In genomic region chr9:36874921-36875320, GRCh38 we compare ENCODE assay signal across 18 cellular contexts.
DNase-seq lines count a peak whose midpoint lies in the region; ATAC-seq and TF ChIP-seq lines count a peak whose summit lies in the region.
"Had no signal": no experiment of that assay in that cellular context is flagged by ENCODE, and none has a peak within 500 bp of the region (broad histone marks: within the 10 kb centered on the region; RNA-seq: fewer than 3 reads in every experiment).

No MANE protein-coding gene starts in this region.

- H3K4me1 Mint-ChIP-seq in activated naive CD4-positive, alpha-beta T cell treated with anti-CD3 and anti-CD28 coated beads, Interleukin-2, amount 10 ng/mL, durations not matched to agents 7 days and 5 days: no peaks in the 10 kb centered on the region
- no peaks in the 10 kb centered on the region for H3K4me1 Mint-ChIP-seq in endodermal cell

- H3K9me3 Mint-ChIP-seq in activated naive CD4-positive, alpha-beta T cell treated with anti-CD3 and anti-CD28 coated beads, Interleukin-2, amount 50 U/mL, for 72 hours: no peaks in the 10 kb centered on the region
- H3K9me3 Mint-ChIP-seq in activated naive CD4-positive, alpha-beta T cell treated with anti-CD3 and anti-CD28 coated beads, Interleukin-2, amount 10 ng/mL, durations not matched to agents 7 days and 5 days: no peaks in the 10 kb centered on the region
- peaks cover 7% of the 10 kb centered on the region for H3K9me3 Mint-ChIP-seq in endodermal cell
- H3K9me3 Mint-ChIP-seq: T-helper 2 cell treated with Interferon-gamma antibody and Interleukin-4, amounts not matched to agents 5 μg/mL and 100 μg/mL, for 36 hours had no signal

- CTCF ChIA-PET in activated naive CD4-positive, alpha-beta T cell treated with anti-CD3 and anti-CD28 coated beads, Interleukin-2, amount 10 ng/mL, durations not matched to agents 7 days and 5 days (lab: Charles Lee): interaction anchor here (0.9 to 7.7 kb wide), 9 partner anchors 11 to 751 kb away, joined by 3 to 175 read pairs (median 5); no protein-coding TSS in a partner anchor
- CTCF ChIA-PET in OCI-LY7 (lab: Charles Lee; ENCODE audit: unreplicated experiment): no interaction called here

- no peak overlapping the region for H3K9ac ChIP-seq in endodermal cell (ENCODE audit: extremely low read depth, low read length, poor library complexity, severe bottlenecking)

- no peaks in the 10 kb centered on the region for H3K36me3 Mint-ChIP-seq in activated naive CD4-positive, alpha-beta T cell treated with anti-CD3 and anti-CD28 coated beads, Interleukin-2, amount 50 U/mL, for 72 hours
- H3K36me3 Mint-ChIP-seq in activated naive CD4-positive, alpha-beta T cell treated with anti-CD3 and anti-CD28 coated beads, Interleukin-2, amount 10 ng/mL, durations not matched to agents 7 days and 5 days: no peaks in the 10 kb centered on the region
- no peaks in the 10 kb centered on the region for H3K36me3 Mint-ChIP-seq in endodermal cell (ENCODE audit: low read depth)

- H3K79me2 ChIP-seq in OCI-LY7 (ENCODE audit: insufficient read depth, low read depth, low read length): no peaks in the 10 kb centered on the region

- POLR2A ChIA-PET in OCI-LY7 (lab: Charles Lee): interaction anchor here (1.0 kb wide), 1 partner anchor 124 kb away, joined by 4 read pairs; no protein-coding TSS in a partner anchor

- no peaks in the 10 kb centered on the region for H3K9me2 ChIP-seq in OCI-LY7 (ENCODE audit: insufficient read depth, low read length)

- H3K27me3 Mint-ChIP-seq in activated naive CD4-positive, alpha-beta T cell treated with anti-CD3 and anti-CD28 coated beads, Interleukin-2, amount 10 ng/mL, durations not matched to agents 7 days and 5 days: peaks cover 19% of the 10 kb centered on the region
- peaks cover 76% of the 10 kb centered on the region for H3K27me3 Mint-ChIP-seq in endodermal cell (ENCODE audit: insufficient read depth)

- H3K36me3 ChIP-seq in OCI-LY7 (ENCODE audit: insufficient read depth, low read length): peaks cover 95% of the 10 kb centered on the region
- no peaks in the 10 kb centered on the region for H3K36me3 ChIP-seq in aorta (ENCODE audit: control insufficient read depth in 1 of 2, insufficient read depth in 2 of 2, low read length in 1 of 2)
- no peaks in the 10 kb centered on the region for H3K36me3 ChIP-seq in endodermal cell (ENCODE audit: control insufficient read depth, insufficient read depth, low read length)
- H3K36me3 ChIP-seq: esophagus squamous epithelium had no signal

- no TSS peak for BruUV-seq in OCI-LY7 (replicated peaks; lab: Mats Ljungman, UMichigan)

- no peak overlapping the region for H3K4me3 Mint-ChIP-seq in activated naive CD4-positive, alpha-beta T cell treated with anti-CD3 and anti-CD28 coated beads, Interleukin-2, amount 10 ng/mL, durations not matched to agents 7 days and 5 days
- H3K4me3 Mint-ChIP-seq in endodermal cell: no peak overlapping the region
- H3K4me3 Mint-ChIP-seq: T-helper 2 cell treated with Interferon-gamma antibody and Interleukin-4, amounts not matched to agents 5 μg/mL and 100 μg/mL, for 36 hours had no signal

- 88 to 89% methylated on average over 6 of the region's 6 CpGs for WGBS in aorta, 2 donors
- 88 to 100% methylated on average over 4 to 6 of the region's 6 CpGs for WGBS in endodermal cell (ENCODE audit: insufficient coverage in 1 of 2, insufficient read length in 1 of 2), 2 experiments

- H3K4me1 ChIP-seq in OCI-LY7 (ENCODE audit: insufficient read depth, low read length, poor library complexity, severe bottlenecking) (peaks cover 37% of the 10 kb centered on the region), aorta (ENCODE audit: control insufficient read depth in 1 of 2, insufficient read depth in 2 of 2, low read length in 2 of 2) (no peaks in the 10 kb centered on the region), endodermal cell (ENCODE audit: control insufficient read depth, insufficient read depth, low read length) (no peaks in the 10 kb centered on the region)
- H3K4me1 ChIP-seq: esophagus squamous epithelium, psoas muscle had no signal

- peak in 1 of 2 donors; percentile 19 for ATAC-seq in activated naive CD4-positive, alpha-beta T cell treated with anti-CD3 and anti-CD28 coated beads, Interleukin-2, amount 50 U/mL, for 72 hours
- ATAC-seq in aorta (ENCODE audit: low FRiP score): no peak
- ATAC-seq: K562, psoas muscle had no signal

- no peak overlapping the region for H3K4me3 ChIP-seq in OCI-LY7 (ENCODE audit: low read depth, low read length, poor library complexity, severe bottlenecking)
- no peak overlapping the region for H3K4me3 ChIP-seq in fibroblast of pulmonary artery (replicated peaks; ENCODE audit: low read depth, low read length)
- H3K4me3 ChIP-seq in aorta (ENCODE audit: low read length in 2 of 2): no peak overlapping the region
- no peak overlapping the region for H3K4me3 ChIP-seq in endodermal cell (ENCODE audit: low read length)
- H3K4me3 ChIP-seq: esophagus squamous epithelium, K562, psoas muscle had no signal

- H3K27ac ChIP-seq in OCI-LY7 (ENCODE audit: low read depth, low read length, poor library complexity, severe bottlenecking) (peak overlapping the region; percentile 55), aorta (ENCODE audit: low read depth in 1 of 2, low read length in 2 of 2) (no peak overlapping the region), endodermal cell (ENCODE audit: low read depth, low read length) (no peak overlapping the region)
- H3K27ac ChIP-seq: esophagus squamous epithelium, psoas muscle had no signal

- no peak for TF ChIP-seq CTCF in OCI-LY7 (conservative IDR thresholded peaks at IDR 0.05; ENCODE audit: low read length)
- TF ChIP-seq CTCF in fibroblast of pulmonary artery (IDR thresholded peaks at IDR 0.05; ENCODE audit: low read length, missing control alignments): no peak
- TF ChIP-seq CTCF in endodermal cell (conservative IDR thresholded peaks at IDR 0.05): no peak

- H3K4me2 ChIP-seq in OCI-LY7 (ENCODE audit: low read length): no peak overlapping the region

- intact Hi-C loops in OCI-LY7 (cut with micrococcal nuclease; ENCODE audit: unreplicated experiment) (loop anchor here (5.0 to 10.0 kb wide), 3 partner anchors 157 to 490 kb away; partner anchors contain the start of gene PAX5), aorta (cut with DNase I) (no loop called here)

- H3K27me3 ChIP-seq in aorta (ENCODE audit: control insufficient read depth in 1 of 2, insufficient read depth in 2 of 2, low read length in 1 of 2) (no peaks in the 10 kb centered on the region), endodermal cell (ENCODE audit: control insufficient read depth, insufficient read depth, low read length, poor library complexity, severe bottlenecking) (peaks cover 46% of the 10 kb centered on the region)

- no peak overlapping the region for H2AFZ ChIP-seq in OCI-LY7 (ENCODE audit: low read length)

- DNase-seq in activated naive CD4-positive, alpha-beta T cell treated with anti-CD3 and anti-CD28 coated beads, Interleukin-2, amount 50 U/mL, for 72 hours (ENCODE audit: low spot score in 2 of 2): no peak
- DNase-seq in activated naive CD4-positive, alpha-beta T cell treated with anti-CD3 and anti-CD28 coated beads, Interleukin-2, amount 10 ng/mL, durations not matched to agents 7 days and 5 days: no peak
- DNase-seq in OCI-LY7 (ENCODE audit: low spot score) (no peak), fibroblast of pulmonary artery (ENCODE audit: low read depth) (peak; percentile 33), aorta (peak; percentile 22 to 26), NCI-H2171 treated with DMSO at 0.1 percent for 48 hours (lab: John Stamatoyannopoulos, UW) (no peak), endodermal cell (no peak)
- no peak for DNase-seq in activated naive CD4-positive, alpha-beta T cell treated with Interleukin-2 at 50 U/mL for 16 hours
- DNase-seq: 8988T; activated CD4-positive, alpha-beta T cell treated with anti-CD3 and anti-CD28 coated beads, Interleukin-2, amount 50 U/mL, for 1 hour; dermis blood vessel endothelial cell; esophagus squamous epithelium; SHP77; stimulated activated CD4-positive, alpha-beta T cell treated with anti-CD3 and anti-CD28 coated beads, Interleukin-15, amount 100 ng/mL, for 24 hours; substantia nigra had no signal

- H3K27ac Mint-ChIP-seq in activated naive CD4-positive, alpha-beta T cell treated with anti-CD3 and anti-CD28 coated beads, Interleukin-2, amount 50 U/mL, for 72 hours: peak overlapping the region; percentile 40 to 69
- H3K27ac Mint-ChIP-seq in activated naive CD4-positive, alpha-beta T cell treated with anti-CD3 and anti-CD28 coated beads, Interleukin-2, amount 10 ng/mL, durations not matched to agents 7 days and 5 days: no peak overlapping the region
- H3K27ac Mint-ChIP-seq in endodermal cell: no peak overlapping the region
- H3K27ac Mint-ChIP-seq: T-helper 2 cell treated with Interferon-gamma antibody and Interleukin-4, amounts not matched to agents 5 μg/mL and 100 μg/mL, for 36 hours had no signal

- H3K9me3 ChIP-seq in OCI-LY7 (ENCODE audit: low read length): no peaks in the 10 kb centered on the region
- no peaks in the 10 kb centered on the region for H3K9me3 ChIP-seq in aorta (ENCODE audit: control insufficient read depth, low read length)
- peaks cover 7% of the 10 kb centered on the region for H3K9me3 ChIP-seq in endodermal cell (ENCODE audit: control insufficient read depth, low read length)
- H3K9me3 ChIP-seq: esophagus squamous epithelium, psoas muscle had no signal

- no peaks in the 10 kb centered on the region for H4K20me1 ChIP-seq in OCI-LY7 (ENCODE audit: insufficient read depth, low read length)

Comparison
In these comparisons a context has a peak if more than half of its experiments do, and no peak if none do; other contexts are left out.
1. H3K27ac Mint-ChIP-seq: peak in activated naive CD4-positive, alpha-beta T cell treated with anti-CD3 and anti-CD28 coated beads, Interleukin-2, amount 50 U/mL, for 72 hours (2 of 2); none in activated naive CD4-positive, alpha-beta T cell treated with anti-CD3 and anti-CD28 coated beads, Interleukin-2, amount 10 ng/mL, durations not matched to agents 7 days and 5 days (single experiment) and endodermal cell (single experiment).
2. DNase-seq: peak in fibroblast of pulmonary artery (single experiment) and aorta (2 of 2); none in activated naive CD4-positive, alpha-beta T cell treated with anti-CD3 and anti-CD28 coated beads, Interleukin-2, amount 50 U/mL, for 72 hours (0 of 2), activated naive CD4-positive, alpha-beta T cell treated with anti-CD3 and anti-CD28 coated beads, Interleukin-2, amount 10 ng/mL, durations not matched to agents 7 days and 5 days (single experiment), OCI-LY7 (single experiment), NCI-H2171 treated with DMSO at 0.1 percent for 48 hours (single experiment), endodermal cell (single experiment) and activated naive CD4-positive, alpha-beta T cell treated with Interleukin-2 at 50 U/mL for 16 hours (single experiment).